Comparison of ENCODE assay signal across 22 cellular contexts in genomic region chr16:76441391-76441790, GRCh38.
"Had no signal": no experiment of that assay in that cellular context is flagged by ENCODE, and none has a peak within 500 bp of the region (broad histone marks: within the 10 kb centered on the region; RNA-seq: fewer than 3 reads in every experiment).

No MANE protein-coding gene starts in this region.

- H3K4me3 ChIP-seq: left ventricle myocardium inferior, lung, pancreas, prostate gland, skin epidermis, suprapubic skin, thoracic aorta, tibial artery, upper lobe of right lung had no signal

- H3K4me1 ChIP-seq: left ventricle myocardium inferior, pancreas, prostate gland, suprapubic skin, tibial artery, upper lobe of right lung had no signal

- H3K9me3 ChIP-seq: left ventricle myocardium inferior, pancreas, prostate gland, suprapubic skin, thoracic aorta, tibial artery, upper lobe of right lung had no signal

- H3K27me3 ChIP-seq: pancreas, suprapubic skin, tibial artery, upper lobe of right lung had no signal

- ATAC-seq: naive thymus-derived CD4-positive, alpha-beta T cell; natural killer cell treated with Interleukin-12 subunit alpha and Interleukin-12 subunit beta and Interleukin-15 and Interleukin-18, amount 100 ng/mL, for 72 hours; pancreas; right cardiac atrium; sciatic nerve; upper lobe of right lung had no signal

- DNase-seq: islet precursor cell; left ventricle myocardium inferior; naive thymus-derived CD4-positive, alpha-beta T cell; nucleus accumbens; pancreas; posterior cingulate gyrus; right cardiac atrium; stimulated activated CD4-positive, alpha-beta T cell treated with anti-CD3 and anti-CD28 coated beads, Interleukin-12 subunit alpha, Interleukin-12 subunit beta, amount 100 ng/mL, for 4 hours; stimulated activated CD4-positive, alpha-beta T cell treated with anti-CD3 and anti-CD28 coated beads, Interleukin-15, amount 100 ng/mL, for 24 hours; stimulated activated CD4-positive, alpha-beta T cell treated with anti-CD3 and anti-CD28 coated beads, Interleukin-2, amount 100 ng/mL, for 24 hours; stimulated activated CD4-positive, alpha-beta T cell treated with anti-CD3 and anti-CD28 coated beads, Interleukin-4, amount 100 ng/mL, for 1 hour; stimulated activated naive CD4-positive, alpha-beta T cell; tibial artery; trophoblast cell; upper lobe of right lung had no signal

- H3K36me3 ChIP-seq: left ventricle myocardium inferior, pancreas, prostate gland, suprapubic skin, thoracic aorta, tibial artery, upper lobe of right lung had no signal

- H3K27ac ChIP-seq: left ventricle myocardium inferior, pancreas, prostate gland, skin epidermis, suprapubic skin, thoracic aorta, tibial artery, upper lobe of right lung had no signal
